ENCODE assay signal across 24 cellular contexts in the genomic region with DNA sequence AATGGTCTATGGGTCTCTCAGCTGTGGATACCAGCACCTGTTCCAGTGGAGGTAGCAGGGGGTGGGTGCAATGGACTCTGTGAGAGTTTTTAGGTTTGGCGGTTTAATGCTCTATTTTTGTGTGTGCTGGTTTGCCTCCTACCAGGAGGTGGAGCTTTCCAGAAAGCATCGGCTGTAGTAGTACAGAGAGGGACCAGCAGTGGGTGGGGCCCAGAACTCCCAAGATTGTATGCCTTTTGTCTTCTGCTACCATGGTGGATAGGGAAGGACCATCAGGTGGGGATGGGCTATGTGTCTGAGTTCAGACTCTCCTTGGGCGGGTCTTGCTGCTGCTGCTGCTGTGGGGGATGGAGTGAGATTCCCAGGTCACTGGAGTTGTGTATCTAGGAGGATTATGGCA.
"Had no signal": no experiment of that assay in that cellular context is flagged by ENCODE, and none has a peak within 500 bp of the region (broad histone marks: within the 10 kb centered on the region; RNA-seq: fewer than 3 reads in every experiment).

No MANE protein-coding gene starts in this region.

- H3K4me1 Mint-ChIP-seq: activated CD8-positive, alpha-beta memory T cell treated with anti-CD3 and anti-CD28 coated beads, Interleukin-2, amount 10 ng/mL, durations not matched to agents 7 days and 5 days; activated naive CD8-positive, alpha-beta T cell treated with anti-CD3 and anti-CD28 coated beads, Interleukin-2, amount 50 U/mL, for 24 hours; IgD-negative memory B cell had no signal

- H3K27me3 ChIP-seq: brain microvascular endothelial cell, cardiac muscle cell had no signal

- ATAC-seq: activated CD8-positive, alpha-beta memory T cell treated with anti-CD3 and anti-CD28 coated beads, Interleukin-2, amount 10 ng/mL, durations not matched to agents 7 days and 5 days; activated naive CD4-positive, alpha-beta T cell treated with anti-CD3 and anti-CD28 coated beads, Interleukin-2, amount 50 U/mL, for 72 hours; activated naive CD8-positive, alpha-beta T cell treated with anti-CD3 and anti-CD28 coated beads, Interleukin-2, amount 50 U/mL, for 24 hours had no signal

- H3K36me3 Mint-ChIP-seq: activated CD8-positive, alpha-beta memory T cell treated with anti-CD3 and anti-CD28 coated beads, Interleukin-2, amount 10 ng/mL, durations not matched to agents 7 days and 5 days had no signal

- H3K27ac Mint-ChIP-seq: activated CD8-positive, alpha-beta memory T cell treated with anti-CD3 and anti-CD28 coated beads, Interleukin-2, amount 10 ng/mL, durations not matched to agents 7 days and 5 days; activated naive CD4-positive, alpha-beta T cell treated with anti-CD3 and anti-CD28 coated beads, Interleukin-2, amount 50 U/mL, for 72 hours; activated naive CD8-positive, alpha-beta T cell treated with anti-CD3 and anti-CD28 coated beads, Interleukin-2, amount 50 U/mL, for 24 hours; activated T-cell treated with anti-CD3 and anti-CD28 coated beads, Interleukin-2, amount 50 U/mL, for 24 hours; activated T-helper 1 cell treated with anti-CD3 and anti-CD28 coated beads, Interleukin-12 subunit alpha, Interleukin-12 subunit beta, Interleukin-2, Interleukin-4 antibody, amounts not matched to agents 30 ng/mL and 10 ng/mL and 1 ng/mL, durations not matched to agents 14 hours and 24 hours and 36 hours; IgD-negative memory B cell had no signal

- H3K27me3 Mint-ChIP-seq: activated CD8-positive, alpha-beta memory T cell treated with anti-CD3 and anti-CD28 coated beads, Interleukin-2, amount 10 ng/mL, durations not matched to agents 7 days and 5 days; activated naive CD8-positive, alpha-beta T cell treated with anti-CD3 and anti-CD28 coated beads, Interleukin-2, amount 50 U/mL, for 24 hours; activated T-cell treated with anti-CD3 and anti-CD28 coated beads, Interleukin-2, amount 50 U/mL, for 24 hours; IgD-negative memory B cell had no signal

- H3K4me3 Mint-ChIP-seq: activated CD8-positive, alpha-beta memory T cell treated with anti-CD3 and anti-CD28 coated beads, Interleukin-2, amount 10 ng/mL, durations not matched to agents 7 days and 5 days; activated naive CD8-positive, alpha-beta T cell treated with anti-CD3 and anti-CD28 coated beads, Interleukin-2, amount 50 U/mL, for 24 hours; activated T-cell treated with anti-CD3 and anti-CD28 coated beads, Interleukin-2, amount 50 U/mL, for 24 hours; activated T-helper 1 cell treated with anti-CD3 and anti-CD28 coated beads, Interleukin-12 subunit alpha, Interleukin-12 subunit beta, Interleukin-2, Interleukin-4 antibody, amounts not matched to agents 30 ng/mL and 10 ng/mL and 1 ng/mL, durations not matched to agents 14 hours and 24 hours and 36 hours; IgD-negative memory B cell had no signal

- DNase-seq: activated CD4-positive, alpha-beta T cell treated with anti-CD3 and anti-CD28 coated beads for 48 hours; activated CD4-positive, alpha-beta T cell treated with anti-CD3 and anti-CD28 coated beads, Interleukin-2, amount 50 U/mL, for 4 hours; activated CD4-positive, CD25-positive, alpha-beta regulatory T cell treated with anti-CD3 and anti-CD28 coated beads, Interleukin-2, amount 50 U/mL, for 72 hours; activated CD8-positive, alpha-beta memory T cell treated with anti-CD3 and anti-CD28 coated beads, Interleukin-2, amount 10 ng/mL, durations not matched to agents 7 days and 5 days; activated effector memory CD4-positive, alpha-beta T cell treated with anti-CD3 and anti-CD28 coated beads, Interleukin-2, amount 50 U/mL, for 16 hours; activated naive CD4-positive, alpha-beta T cell treated with Interleukin-2 at 50 U/mL for 16 hours; activated naive CD8-positive, alpha-beta T cell treated with anti-CD3 and anti-CD28 coated beads, Interleukin-2, amount 50 U/mL, for 24 hours; activated T-cell treated with anti-CD3 and anti-CD28 coated beads, Interleukin-2, amount 50 U/mL, for 24 hours; amygdala; brain microvascular endothelial cell; cerebellar nuclear complex; KG1; NCI-H1092; NCI-H1417; NCI-H1930; NCI-H2171 treated with DMSO at 0.1 percent for 48 hours; NCI-H226; NCI-H526; T-helper 1 cell had no signal

- H3K36me3 ChIP-seq: brain microvascular endothelial cell, cardiac muscle cell had no signal

- H3K4me3 ChIP-seq: cardiac muscle cell had no signal

- H3K27ac ChIP-seq: brain microvascular endothelial cell, cardiac muscle cell, VCaP had no signal
